Comparison of ENCODE assay signal across 25 cellular contexts in the genomic region with DNA sequence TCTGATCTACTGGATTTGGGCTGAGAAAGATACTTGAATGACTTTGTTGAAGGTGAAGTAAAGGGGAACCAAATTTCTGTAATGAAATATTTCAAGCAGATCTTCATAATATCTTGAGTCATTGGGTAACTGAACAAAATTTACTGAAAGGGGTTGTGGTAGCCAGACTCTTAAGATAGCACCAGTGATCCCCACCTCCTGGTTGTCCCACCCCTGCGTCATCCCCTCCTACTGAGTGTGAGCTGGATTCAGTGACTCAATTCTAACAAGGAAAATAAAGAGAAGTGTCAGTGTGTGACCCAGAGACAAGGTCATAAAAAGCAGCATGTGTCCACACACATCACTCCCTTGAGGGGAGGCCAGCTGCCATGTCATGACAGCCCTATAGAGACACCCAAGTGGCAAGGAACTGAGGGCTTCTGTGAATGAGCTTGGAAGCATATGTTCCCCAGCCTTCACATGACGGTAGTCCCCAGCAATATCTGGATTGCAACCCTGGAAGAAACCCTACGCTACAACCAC.
"Had no signal": no experiment of that assay in that cellular context is flagged by ENCODE, and none has a peak within 500 bp of the region (broad histone marks: within the 10 kb centered on the region; RNA-seq: fewer than 3 reads in every experiment).

No MANE protein-coding gene starts in this region.

- H3K4me1 Mint-ChIP-seq: activated CD8-positive, alpha-beta memory T cell treated with anti-CD3 and anti-CD28 coated beads, Interleukin-2, amount 10 ng/mL, durations not matched to agents 7 days and 5 days; activated naive CD8-positive, alpha-beta T cell treated with anti-CD3 and anti-CD28 coated beads, Interleukin-2, amount 10 ng/mL, durations not matched to agents 7 days and 5 days; activated T-helper 17 cell treated with anti-CD3 and anti-CD28 coated beads, Interleukin-2, amount 50 U/mL, for 72 hours; central memory CD8-positive, alpha-beta T cell had no signal

- H3K27me3 Mint-ChIP-seq: activated T-helper 17 cell treated with anti-CD3 and anti-CD28 coated beads, Interleukin-2, amount 50 U/mL, for 72 hours had no signal

- H3K27ac Mint-ChIP-seq: activated CD8-positive, alpha-beta memory T cell treated with anti-CD3 and anti-CD28 coated beads, Interleukin-2, amount 10 ng/mL, durations not matched to agents 7 days and 5 days; activated naive CD4-positive, alpha-beta T cell treated with anti-CD3 and anti-CD28 coated beads for 36 hours; activated naive CD8-positive, alpha-beta T cell treated with anti-CD3 and anti-CD28 coated beads, Interleukin-2, amount 10 ng/mL, durations not matched to agents 7 days and 5 days; activated T-helper 17 cell treated with anti-CD3 and anti-CD28 coated beads, Interleukin-2, amount 50 U/mL, for 72 hours; T-helper 1 cell treated with Interleukin-12 subunit alpha and Interleukin-12 subunit beta and Interleukin-4 antibody, amounts not matched to agents 30 μg/mL and 1 μg/mL, for 36 hours; WTC11 had no signal

- DNase-seq: activated CD4-positive, alpha-beta T cell treated with anti-CD3 and anti-CD28 coated beads for 48 hours; activated CD4-positive, alpha-beta T cell treated with anti-CD3 and anti-CD28 coated beads, Interleukin-2, amount 50 U/mL, for 48 hours; activated CD4-positive, CD25-positive, alpha-beta regulatory T cell treated with anti-CD3 and anti-CD28 coated beads, Interleukin-2, amount 50 U/mL, for 72 hours; activated CD8-positive, alpha-beta memory T cell treated with anti-CD3 and anti-CD28 coated beads, Interleukin-2, amount 10 ng/mL, durations not matched to agents 7 days and 5 days; activated gamma-delta T cell; activated naive CD4-positive, alpha-beta T cell treated with anti-CD3 and anti-CD28 coated beads for 36 hours; activated naive CD8-positive, alpha-beta T cell treated with anti-CD3 and anti-CD28 coated beads, Interleukin-2, amount 10 ng/mL, durations not matched to agents 7 days and 5 days; activated T-cell treated with anti-CD3 and anti-CD28 coated beads, Interleukin-2, amount 50 U/mL, for 4 hours; adrenal gland; anterior cingulate cortex; body of pancreas; Karpas-422; NCI-H1105 treated with DMSO at 0.1 percent for 48 hours; NCI-H1436 treated with DMSO at 0.1 percent for 48 hours; NCI-H187; NCI-H2081; NCI-H510A treated with DMSO at 0.1 percent for 48 hours; Peyer's patch; SHP77 had no signal

- H3K4me1 ChIP-seq: adrenal gland, Peyer's patch had no signal

- H3K27ac ChIP-seq: adrenal gland, body of pancreas, Peyer's patch, RWPE1 had no signal

- H3K36me3 ChIP-seq: adrenal gland, Peyer's patch had no signal

- H3K36me3 Mint-ChIP-seq: activated CD8-positive, alpha-beta memory T cell treated with anti-CD3 and anti-CD28 coated beads, Interleukin-2, amount 10 ng/mL, durations not matched to agents 7 days and 5 days; activated naive CD8-positive, alpha-beta T cell treated with anti-CD3 and anti-CD28 coated beads, Interleukin-2, amount 10 ng/mL, durations not matched to agents 7 days and 5 days; WTC11 had no signal

- ATAC-seq: activated CD8-positive, alpha-beta memory T cell treated with anti-CD3 and anti-CD28 coated beads, Interleukin-2, amount 10 ng/mL, durations not matched to agents 7 days and 5 days; activated T-cell treated with anti-CD3 and anti-CD28 coated beads, Interleukin-2, amount 50 U/mL, for 4 hours; activated T-helper 17 cell treated with anti-CD3 and anti-CD28 coated beads, Interleukin-2, amount 50 U/mL, for 72 hours; body of pancreas; K562; WTC11 had no signal

- H3K9me3 Mint-ChIP-seq: activated naive CD4-positive, alpha-beta T cell treated with anti-CD3 and anti-CD28 coated beads for 36 hours; activated naive CD8-positive, alpha-beta T cell treated with anti-CD3 and anti-CD28 coated beads, Interleukin-2, amount 10 ng/mL, durations not matched to agents 7 days and 5 days; activated T-cell treated with anti-CD3 and anti-CD28 coated beads, Interleukin-2, amount 50 U/mL, for 4 hours; activated T-helper 17 cell treated with anti-CD3 and anti-CD28 coated beads, Interleukin-2, amount 50 U/mL, for 72 hours; central memory CD8-positive, alpha-beta T cell; T-helper 1 cell treated with Interleukin-12 subunit alpha and Interleukin-12 subunit beta and Interleukin-4 antibody, amounts not matched to agents 30 μg/mL and 1 μg/mL, for 36 hours had no signal

- H3K4me3 ChIP-seq: adrenal gland, body of pancreas, K562, Peyer's patch had no signal

- H3K9me3 ChIP-seq: adrenal gland, body of pancreas, Peyer's patch had no signal

- H3K4me3 Mint-ChIP-seq: activated CD8-positive, alpha-beta memory T cell treated with anti-CD3 and anti-CD28 coated beads, Interleukin-2, amount 10 ng/mL, durations not matched to agents 7 days and 5 days; activated naive CD4-positive, alpha-beta T cell treated with anti-CD3 and anti-CD28 coated beads for 36 hours; activated naive CD8-positive, alpha-beta T cell treated with anti-CD3 and anti-CD28 coated beads, Interleukin-2, amount 10 ng/mL, durations not matched to agents 7 days and 5 days; activated T-cell treated with anti-CD3 and anti-CD28 coated beads, Interleukin-2, amount 50 U/mL, for 4 hours; activated T-helper 17 cell treated with anti-CD3 and anti-CD28 coated beads, Interleukin-2, amount 50 U/mL, for 72 hours; central memory CD8-positive, alpha-beta T cell; T-helper 1 cell treated with Interleukin-12 subunit alpha and Interleukin-12 subunit beta and Interleukin-4 antibody, amounts not matched to agents 30 μg/mL and 1 μg/mL, for 36 hours; WTC11 had no signal

- H3K27me3 ChIP-seq: adrenal gland, body of pancreas, Peyer's patch had no signal
